In the genomic region with DNA sequence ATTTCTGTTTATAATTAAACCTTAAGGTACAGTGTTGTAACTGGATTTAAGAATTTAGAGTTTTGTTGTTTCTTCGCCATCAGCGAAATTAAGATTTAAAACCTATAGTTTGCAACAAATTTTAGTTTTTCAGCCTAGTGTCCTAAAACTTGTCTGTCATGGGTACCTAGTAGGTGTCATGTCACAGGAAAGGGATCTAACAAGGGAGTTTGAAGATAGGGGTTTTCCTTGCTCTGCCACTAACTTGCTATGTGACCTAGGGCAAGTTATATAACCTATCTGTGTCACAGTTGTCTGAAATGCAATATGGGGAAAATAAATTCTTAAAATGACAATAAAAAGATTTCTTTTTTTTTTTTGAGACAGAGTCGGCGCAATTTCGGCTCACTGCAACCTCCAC, we compare ENCODE assay signal across 13 cellular contexts. TPM values are rescaled to one million over a fixed set of nuclear protein-coding genes. Genes with fewer than 3 reads are reported as not detected.
A peak's percentile ranks its signal among the peaks of the same experiment; 100 is the strongest.
DNase-seq lines count a peak whose midpoint lies in the region; ATAC-seq and TF ChIP-seq lines count a peak whose summit lies in the region.
"Had no signal": no experiment of that assay in that cellular context is flagged by ENCODE, and none has a peak within 500 bp of the region (broad histone marks: within the 10 kb centered on the region; RNA-seq: fewer than 3 reads in every experiment).

No MANE protein-coding gene starts in this region.

- TF ChIP-seq RAD21 in HCT116 (IDR thresholded peaks at IDR 0.05; ENCODE audit: low read depth), result no peak

- no peak overlapping the region for H3K23ac ChIP-seq in mesenchymal stem cell (ENCODE audit: low read length in 2 of 2)

- no peaks in the 10 kb centered on the region for H3K36me3 ChIP-seq in HCT116 (ENCODE audit: control insufficient read depth in 1 of 2, insufficient read depth in 2 of 2, low read length in 2 of 2)
- no peaks in the 10 kb centered on the region for H3K36me3 ChIP-seq in adipocyte (ENCODE audit: control insufficient read depth, insufficient read depth, low read length, severe bottlenecking)
- H3K36me3 ChIP-seq in mesenchymal stem cell (ENCODE audit: control insufficient read depth in 1 of 2, insufficient read depth in 2 of 2, low read depth in 1 of 2, low read length in 2 of 2), result no peaks in the 10 kb centered on the region
- H3K36me3 ChIP-seq in skeletal muscle tissue (ENCODE audit: control insufficient read depth in 3 of 3, insufficient read depth in 3 of 3, low read length in 3 of 3), result no peaks in the 10 kb centered on the region

- RAD21 ChIA-PET in HCT116 (lab: Charles Lee; ENCODE audit: low non-redundant PET in 1 of 2, low total read pairs in 2 of 2, uncharacterized antibody in 2 of 2, unreplicated experiment in 2 of 2), result no interaction called here

- H3K4me2 ChIP-seq in HCT116 (ENCODE audit: low read length), result peak overlapping the region; percentile 59; the same call in 1 of the 2 replicates
- peak overlapping the region; percentile 22 for H3K4me2 ChIP-seq in mesenchymal stem cell (ENCODE audit: low read length, poor library complexity, severe bottlenecking)

- no peak overlapping the region for H4K8ac ChIP-seq in mesenchymal stem cell (ENCODE audit: low read length)

- no peaks in the 10 kb centered on the region for H4K20me1 ChIP-seq in HCT116 (ENCODE audit: insufficient read depth)

- H2BK5ac ChIP-seq in mesenchymal stem cell (ENCODE audit: low read depth, low read length, poor library complexity, severe bottlenecking), result no peak overlapping the region

- H3K27ac ChIP-seq in HCT116 (ENCODE audit: low read depth, low read length) (no peak overlapping the region), mesenchymal stem cell (ENCODE audit: low read length, poor library complexity, severe bottlenecking) (peak overlapping the region; percentile 85), skeletal muscle tissue (ENCODE audit: low read depth, low read length) (peak overlapping the region; percentile 2)

- H3K4ac ChIP-seq in mesenchymal stem cell (ENCODE audit: low read depth in 1 of 2, low read length in 2 of 2), result no peak overlapping the region

- no peak overlapping the region for H2AFZ ChIP-seq in HCT116 (ENCODE audit: low read depth, low read length, poor library complexity, severe bottlenecking)
- H2AFZ ChIP-seq in mesenchymal stem cell (ENCODE audit: low read depth, low read length), result no peak overlapping the region

- H2BK120ac ChIP-seq in mesenchymal stem cell (ENCODE audit: low read depth, low read length), result no peak overlapping the region

- H3K79me2 ChIP-seq in HCT116 (ENCODE audit: insufficient read depth, low read length), result peaks cover 24% of the 10 kb centered on the region; the same call in 1 of the 2 replicates

- TF ChIP-seq POLR2A in HCT116 (IDR thresholded peaks at IDR 0.05; ENCODE audit: borderline replicate concordance, extremely low read depth, insufficient read depth, insufficient read length), result no peak

- H2BK15ac ChIP-seq in mesenchymal stem cell (ENCODE audit: low read depth, poor library complexity, severe bottlenecking), result no peak overlapping the region

- DNase-seq in HCT116 (ENCODE audit: low read depth, low spot score), result no peak
- no peak for DNase-seq in adipocyte (ENCODE audit: low read depth)
- DNase-seq in mesenchymal stem cell, result no peak
- no peak for DNase-seq in T-helper 1 cell
- DNase-seq in RPMI8226, result no peak
- no peak for DNase-seq in NCI-H82 (lab: John Stamatoyannopoulos, UW)
- DNase-seq: activated CD8-positive, alpha-beta T cell treated with anti-CD3 and anti-CD28 coated beads, Interleukin-2, amount 10 ng/mL, durations not matched to agents 7 days and 5 days; activated effector memory CD4-positive, alpha-beta T cell treated with Interleukin-2 at 50 U/mL for 16 hours; NCI-H1694 treated with DMSO at 0.1 percent for 48 hours; substantia nigra; T1000 had no signal

- no peak for TF ChIP-seq CTCF in HCT116 (IDR thresholded peaks at IDR 0.05 in 2 of 3, conservative IDR thresholded peaks at IDR 0.05 in 1 of 3; ENCODE audit: borderline replicate concordance in 1 of 3, insufficient read depth in 1 of 3, low read depth in 2 of 3, low read length in 2 of 3)

- no peaks in the 10 kb centered on the region for H3K9me2 ChIP-seq in HCT116 (ENCODE audit: insufficient read depth)

- H3K4me3 ChIP-seq in HCT116 (replicated peaks in 1 of 2; ENCODE audit: low read depth in 1 of 2, low read length in 2 of 2) (no peak overlapping the region), adipocyte (ENCODE audit: low read length) (peak overlapping the region; percentile 62), mesenchymal stem cell (ENCODE audit: insufficient read depth in 1 of 2, low read depth in 1 of 2, low read length in 2 of 2) (peak overlapping the region in 1 of 2 experiments; percentile 65), skeletal muscle tissue (ENCODE audit: low read length in 3 of 3) (no peak overlapping the region)

- H2AK5ac ChIP-seq in mesenchymal stem cell (ENCODE audit: low read length, severe bottlenecking), result peak overlapping the region; percentile 85

- 83% methylated on average over 5 of the region's 5 CpGs for WGBS in mesenchymal stem cell

- H3K9ac ChIP-seq in HCT116 (ENCODE audit: low read length) (no peak overlapping the region; the same call in 1 of the 2 replicates), adipocyte (ENCODE audit: low read length) (peak overlapping the region; percentile 80), mesenchymal stem cell (ENCODE audit: low read length) (peak overlapping the region; percentile 79), skeletal muscle tissue (ENCODE audit: low read depth in 1 of 3, low read length in 3 of 3) (peak overlapping the region in 2 of 3 donors; percentile 14 to 40)

- H3K79me1 ChIP-seq in mesenchymal stem cell (replicated peaks; ENCODE audit: low read length, poor library complexity, severe bottlenecking), result peaks cover 9% of the 10 kb centered on the region

- H2BK12ac ChIP-seq in mesenchymal stem cell (ENCODE audit: low read length in 2 of 2), result no peak overlapping the region

- ATAC-seq in HCT116 (no peak), GM18519 (IDR thresholded peaks at IDR 0.05; ENCODE audit: low FRiP score, unreplicated experiment) (no peak)
- ATAC-seq: activated CD8-positive, alpha-beta T cell treated with anti-CD3 and anti-CD28 coated beads, Interleukin-2, amount 10 ng/mL, durations not matched to agents 7 days and 5 days had no signal

- intact Hi-C loops in HCT116 (cut with micrococcal nuclease), result no loop called here

- peaks cover 0 to 5% of the 10 kb centered on the region in 2 experiments; a peak in 1 of 4 replicates for H3K9me3 ChIP-seq in HCT116 (ENCODE audit: control insufficient read depth in 1 of 2, insufficient read depth in 1 of 2, low read depth in 1 of 2, low read length in 2 of 2)
- no peaks in the 10 kb centered on the region for H3K9me3 ChIP-seq in adipocyte (ENCODE audit: control insufficient read depth, low read length)
- no peaks in the 10 kb centered on the region for H3K9me3 ChIP-seq in mesenchymal stem cell (ENCODE audit: control insufficient read depth, low read length)
- H3K9me3 ChIP-seq in skeletal muscle tissue (ENCODE audit: control insufficient read depth in 3 of 3, low read length in 3 of 3), result no peaks in the 10 kb centered on the region

- peaks cover 24 to 28% of the 10 kb centered on the region in 2 experiments for H3K4me1 ChIP-seq in HCT116 (ENCODE audit: control insufficient read depth in 1 of 2, insufficient read depth in 2 of 2, low read length in 2 of 2)
- H3K4me1 ChIP-seq in adipocyte (ENCODE audit: control insufficient read depth, insufficient read depth, low read length), result peaks cover 37% of the 10 kb centered on the region
- peaks cover 15% of the 10 kb centered on the region for H3K4me1 ChIP-seq in mesenchymal stem cell (ENCODE audit: control insufficient read depth, insufficient read depth, low read depth, low read length)
- peaks cover 32 to 35% (median 32%) of the 10 kb centered on the region in 3 donors for H3K4me1 ChIP-seq in skeletal muscle tissue (ENCODE audit: control insufficient read depth in 3 of 3, insufficient read depth in 3 of 3, low read length in 3 of 3)

- POLR2A ChIA-PET in HCT116 (lab: Charles Lee), result no interaction called here

- CTCF ChIA-PET in HCT116 (lab: Charles Lee), result no interaction called here

- H3K14ac ChIP-seq in mesenchymal stem cell (ENCODE audit: low read length in 2 of 2), result no peak overlapping the region

- no peaks in the 10 kb centered on the region for H3K27me3 ChIP-seq in HCT116 (ENCODE audit: insufficient read depth, low read length)
- no peaks in the 10 kb centered on the region for H3K27me3 ChIP-seq in adipocyte (replicated peaks; ENCODE audit: control insufficient read depth, insufficient read depth, low read length)
- no peaks in the 10 kb centered on the region for H3K27me3 ChIP-seq in mesenchymal stem cell (ENCODE audit: control insufficient read depth in 1 of 2, insufficient read depth in 1 of 2, low read length in 2 of 2)
- H3K27me3 ChIP-seq in skeletal muscle tissue (ENCODE audit: control insufficient read depth in 3 of 3, insufficient read depth in 3 of 3, low read length in 3 of 3), result no peaks in the 10 kb centered on the region

- H4K91ac ChIP-seq in mesenchymal stem cell (ENCODE audit: low read length), result no peak overlapping the region

- BruUV-seq in HCT116 (replicated peaks; lab: Mats Ljungman, UMichigan), result no TSS peak

- H3K18ac ChIP-seq in mesenchymal stem cell (ENCODE audit: low read depth in 1 of 2, low read length in 2 of 2), result no peak overlapping the region

TF ChIP-seq in HCT116, 20 proteins besides CTCF, POLR2A, EP300 and RAD21 (continues in another document):
- TF ChIP-seq ELF1 (IDR thresholded peaks at IDR 0.05; ENCODE audit: borderline replicate concordance, low read depth), result no peak
- no peak for TF ChIP-seq SP1 (IDR thresholded peaks at IDR 0.05; ENCODE audit: low read depth)
- TF ChIP-seq FOSL1 (IDR thresholded peaks at IDR 0.05; ENCODE audit: low read depth), result no peak
- no peak for TF ChIP-seq POLR2AphosphoS5 (IDR thresholded peaks at IDR 0.05; ENCODE audit: low read depth, low read length)
- no peak for TF ChIP-seq CEBPB (IDR thresholded peaks at IDR 0.05; ENCODE audit: low read depth)
- no peak for TF ChIP-seq SRF (IDR thresholded peaks at IDR 0.05; ENCODE audit: low read depth)
- no peak for TF ChIP-seq ZFX (IDR thresholded peaks at IDR 0.05)
- no peak for TF ChIP-seq ZNF274 (IDR thresholded peaks at IDR 0.05; ENCODE audit: low read depth, low read length)
- no peak for TF ChIP-seq TCF7L2 (IDR thresholded peaks at IDR 0.05; ENCODE audit: borderline replicate concordance, extremely low read depth, insufficient read depth, insufficient read length)
- TF ChIP-seq CBX3 (IDR thresholded peaks at IDR 0.05; ENCODE audit: low read depth), result no peak
- no peak for TF ChIP-seq EZH2 (IDR thresholded peaks at IDR 0.05)
- TF ChIP-seq EGR1 (IDR thresholded peaks at IDR 0.05; ENCODE audit: low read depth), result no peak
- TF ChIP-seq SIN3A (IDR thresholded peaks at IDR 0.05; ENCODE audit: low read depth), result no peak
- TF ChIP-seq JUND (IDR thresholded peaks at IDR 0.05), result no peak

RNA-seq across cellular contexts. Expression of a gene that starts 9.2 kb away (rescaled TPM):
- 54.7 TPM for total RNA-seq in HCT116 (2021; ENCODE audit: unreplicated experiment)
- polyA plus RNA-seq in HCT116 (2012), result 23.9 and 28.3 TPM in 2 replicates
- polyA plus RNA-seq in mesenchymal stem cell (2013, experiment 1 of 2), result 49.4 TPM
- polyA plus RNA-seq in mesenchymal stem cell (2013, experiment 2 of 2), result 49.9 TPM
- 27.7 TPM for total RNA-seq in skeletal muscle tissue
